In genomic region chr1:38817958-38818705, GRCh38 we compare ENCODE assay signal across 8 cellular contexts. TPM values are rescaled to one million over a fixed set of nuclear protein-coding genes. Genes with fewer than 3 reads are reported as not detected.
A peak's percentile ranks its signal among the peaks of the same experiment; 100 is the strongest.
DNase-seq lines count a peak whose midpoint lies in the region; ATAC-seq and TF ChIP-seq lines count a peak whose summit lies in the region.

No MANE protein-coding gene starts in this region.

- DNase-seq in NCI-H2227 (lab: John Stamatoyannopoulos, UW; ENCODE audit: unreplicated experiment) (peak; percentile 75), NCI-H2227 treated with DMSO at 0.1 percent for 48 hours (lab: John Stamatoyannopoulos, UW) (no peak), cerebellar cortex (ENCODE audit: low spot score) (peak; percentile 5), lower lobe of right lung (peak; percentile 61), T1000 (lab: John Stamatoyannopoulos, UW) (no peak)
- peak; percentile 8 to 28 for DNase-seq in stimulated activated CD8-positive, alpha-beta memory T cell treated with anti-CD3 and anti-CD28 coated beads, Interleukin-7, amount 100 ng/mL, for 1 hour (ENCODE audit: low read depth in 2 of 2)

- no peaks in the 10 kb centered on the region for H3K9me3 ChIP-seq in lower lobe of right lung

- H3K36me3 ChIP-seq in lower lobe of right lung: no peaks in the 10 kb centered on the region

- peaks cover 67% of the 10 kb centered on the region for H3K27me3 ChIP-seq in lower lobe of right lung (ENCODE audit: low read depth)

- H3K27ac ChIP-seq in VCaP: peak overlapping the region; percentile 9; the same call in 1 of the 2 replicates
- no peak overlapping the region for H3K27ac ChIP-seq in lower lobe of right lung

- ATAC-seq in lower lobe of right lung (peak; percentile 78 to 85), HG02588 (IDR thresholded peaks at IDR 0.05; ENCODE audit: unreplicated experiment) (no peak)

- H3K4me1 ChIP-seq in lower lobe of right lung: peaks cover 16% of the 10 kb centered on the region

- H3K4me3 ChIP-seq in lower lobe of right lung: peak overlapping the region; percentile 42

- intact Hi-C loops in lower lobe of right lung (cut with DNase I): no loop called here

- TF ChIP-seq CTCF in VCaP (conservative IDR thresholded peaks at IDR 0.05) (peak; percentile 95), lower lobe of right lung (IDR thresholded peaks at IDR 0.05) (peak; percentile 86)

RNA-seq across cellular contexts. Expression of gene RRAGC, which starts 41.4 kb away (rescaled TPM):
- 33.9 TPM for total RNA-seq in lower lobe of right lung

RNA-seq across cellular contexts. Expression of gene MYCBP, which starts 55.0 kb away (rescaled TPM):
- total RNA-seq in lower lobe of right lung: 21.6 TPM

Comparison
In these comparisons a context has a peak if more than half of its experiments do, and no peak if none do; other contexts are left out.
1. DNase-seq: peak in NCI-H2227 (single experiment), cerebellar cortex (single experiment), lower lobe of right lung (single experiment) and stimulated activated CD8-positive, alpha-beta memory T cell treated with anti-CD3 and anti-CD28 coated beads, Interleukin-7, amount 100 ng/mL, for 1 hour (2 of 2); none in NCI-H2227 treated with DMSO at 0.1 percent for 48 hours (single experiment) and T1000 (single experiment).